21 cellular contexts compared by ENCODE assay signal in the genomic region with DNA sequence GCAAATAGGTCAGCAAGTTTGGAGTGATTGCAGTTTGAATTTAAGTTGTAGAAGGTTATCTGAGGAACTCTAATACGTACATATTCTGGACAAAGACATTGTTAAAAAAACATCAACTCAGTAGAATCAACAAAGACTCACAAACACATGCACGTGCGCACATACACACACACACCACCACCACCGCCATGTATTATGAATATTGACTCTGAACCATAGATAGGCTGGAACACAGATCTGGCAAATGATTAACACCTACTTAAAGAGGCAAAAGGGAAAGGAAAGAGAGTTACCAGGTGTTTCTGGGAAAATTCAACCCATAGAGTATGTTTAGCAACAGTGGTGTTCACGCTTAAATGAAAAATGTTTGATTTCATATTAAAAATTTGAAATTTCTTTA.
DNase-seq lines count a peak whose midpoint lies in the region; ATAC-seq and TF ChIP-seq lines count a peak whose summit lies in the region.
"Had no signal": no experiment of that assay in that cellular context is flagged by ENCODE, and none has a peak within 500 bp of the region (broad histone marks: within the 10 kb centered on the region; RNA-seq: fewer than 3 reads in every experiment).

No MANE protein-coding gene starts in this region.

- H3K4me3 Mint-ChIP-seq in activated CD8-positive, alpha-beta memory T cell treated with anti-CD3 and anti-CD28 coated beads, Interleukin-2, amount 10 ng/mL, durations not matched to agents 7 days and 5 days, result no peak overlapping the region
- H3K4me3 Mint-ChIP-seq: CD4-positive, CD25-positive, alpha-beta regulatory T cell; CD8-positive, alpha-beta memory T cell; HFFc6; IgD-negative memory B cell had no signal

- no TSS peak for BruUV-seq in A673 (replicated peaks; lab: Mats Ljungman, UMichigan)

- H3K27me3 ChIP-seq in body of pancreas (no peaks in the 10 kb centered on the region), lower lobe of right lung (ENCODE audit: low read depth) (no peaks in the 10 kb centered on the region), stomach (no peaks in the 10 kb centered on the region), A673 (replicated peaks; ENCODE audit: insufficient read depth, low read depth, low read length, poor library complexity) (no peaks in the 10 kb centered on the region)
- H3K27me3 ChIP-seq: BE2C had no signal

- POLR2A ChIA-PET in A673 (lab: Charles Lee; ENCODE audit: low non-redundant PET), result no interaction called here

- CTCF ChIA-PET in activated CD8-positive, alpha-beta memory T cell treated with anti-CD3 and anti-CD28 coated beads, Interleukin-2, amount 10 ng/mL, durations not matched to agents 7 days and 5 days (lab: Charles Lee), result no interaction called here
- CTCF ChIA-PET in A673 (lab: Charles Lee), result no interaction called here

- H3K27ac ChIP-seq in body of pancreas, result peak overlapping the region in 1 of 4 donors; percentile 13
- no peak overlapping the region for H3K27ac ChIP-seq in lower lobe of right lung
- H3K27ac ChIP-seq in stomach, result no peak overlapping the region
- H3K27ac ChIP-seq in A673 (ENCODE audit: low read depth, low read length, poor library complexity, severe bottlenecking), result no peak overlapping the region

- ATAC-seq in body of pancreas (peak; percentile 85), lower lobe of right lung (peak; percentile 53 to 79), HG03095 (IDR thresholded peaks at IDR 0.05; ENCODE audit: unreplicated experiment) (no peak)
- ATAC-seq in activated CD8-positive, alpha-beta memory T cell treated with anti-CD3 and anti-CD28 coated beads, Interleukin-2, amount 10 ng/mL, durations not matched to agents 7 days and 5 days, result no peak
- ATAC-seq: HCT116, HepG2 had no signal

- H3K36me3 ChIP-seq in body of pancreas (replicated peaks in 1 of 2; ENCODE audit: insufficient read depth in 1 of 2, low read depth in 2 of 2) (no peaks in the 10 kb centered on the region), lower lobe of right lung (no peaks in the 10 kb centered on the region), stomach (no peaks in the 10 kb centered on the region), A673 (ENCODE audit: insufficient read depth, low read length, poor library complexity, severe bottlenecking) (no peaks in the 10 kb centered on the region)
- H3K36me3 ChIP-seq: BE2C had no signal

- intact Hi-C loops in body of pancreas (cut with DNase I), result no loop called here
- intact Hi-C loops in lower lobe of right lung (cut with DNase I), result no loop called here
- intact Hi-C loops in stomach (cut with DNase I; ENCODE audit: low total_unique reads), result no loop called here
- intact Hi-C loops in A673 (cut with micrococcal nuclease; ENCODE audit: unreplicated experiment), result no loop called here

- TF ChIP-seq EP300 in stomach (IDR thresholded peaks at IDR 0.05), result no peak

- H3K4me1 Mint-ChIP-seq in activated CD8-positive, alpha-beta memory T cell treated with anti-CD3 and anti-CD28 coated beads, Interleukin-2, amount 10 ng/mL, durations not matched to agents 7 days and 5 days, result no peaks in the 10 kb centered on the region
- H3K4me1 Mint-ChIP-seq: CD4-positive, CD25-positive, alpha-beta regulatory T cell; CD8-positive, alpha-beta memory T cell; IgD-negative memory B cell had no signal

- H3K4me3 ChIP-seq in body of pancreas (no peak overlapping the region), lower lobe of right lung (no peak overlapping the region), stomach (no peak overlapping the region), A673 (ENCODE audit: low read depth, low read length, poor library complexity, severe bottlenecking) (no peak overlapping the region)

- DNase-seq in DMS53 (lab: John Stamatoyannopoulos, UW) (peak; percentile 81), body of pancreas (peak in 2 of 4 donors; percentile 36 to 38), lower lobe of right lung (no peak), stomach (peak; percentile 59), A673 (ENCODE audit: low spot score) (no peak)
- no peak for DNase-seq in activated CD8-positive, alpha-beta memory T cell treated with anti-CD3 and anti-CD28 coated beads, Interleukin-2, amount 10 ng/mL, durations not matched to agents 7 days and 5 days
- DNase-seq: ACHN; BE2C; C1 segment of cervical spinal cord; CD4-positive, CD25-positive, alpha-beta regulatory T cell; CD8-positive, alpha-beta memory T cell; COR-L47; DMS 273 treated with DMSO at 0.1 percent for 48 hours; GDM1; GOT3; H7; HFFc6 had no signal

- H3K9me3 ChIP-seq in body of pancreas, result no peaks in the 10 kb centered on the region
- H3K9me3 ChIP-seq in lower lobe of right lung, result no peaks in the 10 kb centered on the region
- H3K9me3 ChIP-seq in stomach, result no peaks in the 10 kb centered on the region
- no peaks in the 10 kb centered on the region for H3K9me3 ChIP-seq in A673 (ENCODE audit: low read depth, low read length, poor library complexity, severe bottlenecking)
- H3K9me3 ChIP-seq: BE2C had no signal

- no peak overlapping the region for H3K27ac Mint-ChIP-seq in activated CD8-positive, alpha-beta memory T cell treated with anti-CD3 and anti-CD28 coated beads, Interleukin-2, amount 10 ng/mL, durations not matched to agents 7 days and 5 days
- H3K27ac Mint-ChIP-seq: CD4-positive, CD25-positive, alpha-beta regulatory T cell; HFFc6; IgD-negative memory B cell had no signal

- H3K4me1 ChIP-seq in body of pancreas, result peaks cover 18% of the 10 kb centered on the region
- no peaks in the 10 kb centered on the region for H3K4me1 ChIP-seq in lower lobe of right lung
- H3K4me1 ChIP-seq in stomach, result no peaks in the 10 kb centered on the region
- H3K4me1 ChIP-seq in A673 (ENCODE audit: insufficient read depth, low read length, poor library complexity, severe bottlenecking), result no peaks in the 10 kb centered on the region
- H3K4me1 ChIP-seq: BE2C had no signal

- no peaks in the 10 kb centered on the region for H3K9me3 Mint-ChIP-seq in activated CD8-positive, alpha-beta memory T cell treated with anti-CD3 and anti-CD28 coated beads, Interleukin-2, amount 10 ng/mL, durations not matched to agents 7 days and 5 days (ENCODE audit: low read depth)
- H3K9me3 Mint-ChIP-seq: CD8-positive, alpha-beta memory T cell; HFFc6; IgD-negative memory B cell had no signal

- no peaks in the 10 kb centered on the region for H3K36me3 Mint-ChIP-seq in activated CD8-positive, alpha-beta memory T cell treated with anti-CD3 and anti-CD28 coated beads, Interleukin-2, amount 10 ng/mL, durations not matched to agents 7 days and 5 days
- H3K36me3 Mint-ChIP-seq: CD4-positive, CD25-positive, alpha-beta regulatory T cell; CD8-positive, alpha-beta memory T cell; IgD-negative memory B cell had no signal

- TF ChIP-seq POLR2A in body of pancreas (IDR thresholded peaks at IDR 0.05) (no peak), stomach (IDR thresholded peaks at IDR 0.05) (no peak)

- 9 to 22% methylated on average over 5 of the region's 5 CpGs for WGBS in body of pancreas, 2 donors
- WGBS in stomach, 5 donors, result 31 to 55% (median 36%) methylated on average over 5 of the region's 5 CpGs

- TF ChIP-seq CTCF in body of pancreas (IDR thresholded peaks at IDR 0.05), result no peak
- TF ChIP-seq CTCF in lower lobe of right lung (IDR thresholded peaks at IDR 0.05), result no peak
- TF ChIP-seq CTCF in stomach (IDR thresholded peaks at IDR 0.05), result no peak
- no peak for TF ChIP-seq CTCF in A673 (conservative IDR thresholded peaks at IDR 0.05; ENCODE audit: low read depth, low read length)

- H3K27me3 Mint-ChIP-seq in activated CD8-positive, alpha-beta memory T cell treated with anti-CD3 and anti-CD28 coated beads, Interleukin-2, amount 10 ng/mL, durations not matched to agents 7 days and 5 days, result peaks cover 2% of the 10 kb centered on the region
- H3K27me3 Mint-ChIP-seq: IgD-negative memory B cell had no signal

Comparison
In these comparisons a context has a peak if more than half of its experiments do, and no peak if none do; other contexts are left out.
1. DNase-seq: peak in DMS53 (single experiment) and stomach (single experiment); none in lower lobe of right lung (single experiment), activated CD8-positive, alpha-beta memory T cell treated with anti-CD3 and anti-CD28 coated beads, Interleukin-2, amount 10 ng/mL, durations not matched to agents 7 days and 5 days (single experiment) and A673 (single experiment).
2. ATAC-seq: peak in body of pancreas (single experiment) and lower lobe of right lung (2 of 2); none in HG03095 (single experiment) and activated CD8-positive, alpha-beta memory T cell treated with anti-CD3 and anti-CD28 coated beads, Interleukin-2, amount 10 ng/mL, durations not matched to agents 7 days and 5 days (single experiment).